Comparison of ENCODE assay signal across 8 cellular contexts in the genomic region with DNA sequence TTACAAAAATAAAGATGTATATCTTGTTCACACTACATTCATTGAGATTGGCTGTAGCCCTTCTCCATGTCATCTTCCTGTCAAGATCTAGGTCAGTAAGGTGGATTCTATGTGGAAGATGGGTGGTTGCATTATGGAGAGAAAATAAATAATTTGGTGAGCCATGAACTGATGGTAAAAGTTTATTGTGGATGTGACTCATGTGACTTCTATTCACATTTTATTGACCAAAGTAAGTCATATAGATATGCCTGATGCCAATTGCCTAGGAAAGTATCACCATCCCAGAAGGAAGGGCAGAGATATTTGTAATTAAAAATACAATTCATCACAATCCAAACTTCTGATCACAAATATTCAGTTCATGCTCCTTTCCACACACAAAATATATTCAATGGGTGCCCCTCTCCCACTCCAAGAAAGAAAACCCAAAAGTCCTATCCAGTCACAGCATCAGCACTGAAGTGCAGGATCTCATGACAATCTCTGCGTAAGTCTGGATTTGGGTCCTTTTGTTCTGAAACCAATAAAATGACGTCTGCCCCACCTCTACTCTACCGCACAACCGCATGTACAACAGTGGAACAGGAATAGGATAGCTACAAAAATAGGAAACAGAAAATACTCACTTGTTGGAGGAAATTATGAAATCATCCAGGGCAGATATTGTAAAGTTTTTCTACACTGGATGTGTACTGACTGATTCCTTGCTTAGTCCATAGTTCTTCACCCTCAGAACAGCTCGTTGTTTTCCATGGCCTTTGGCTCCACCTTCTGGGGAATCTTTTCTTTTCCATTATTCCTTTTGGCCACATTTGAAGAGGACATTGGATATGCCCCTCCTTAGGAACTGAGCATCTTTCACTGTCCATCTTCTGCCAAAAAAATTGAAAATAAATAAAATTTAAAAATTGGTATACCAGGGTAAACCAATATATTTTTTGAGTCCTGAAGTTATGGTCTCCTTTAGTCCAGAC. TPM values are rescaled to one million over a fixed set of nuclear protein-coding genes. Genes with fewer than 3 reads are reported as not detected.
DNase-seq lines count a peak whose midpoint lies in the region; ATAC-seq, FAIRE-seq and TF ChIP-seq lines count a peak whose summit lies in the region.

No MANE protein-coding gene starts in this region.

- H3K4me3 ChIP-seq in H7 (ENCODE audit: insufficient read depth, low read depth, low read length) = no peak overlapping the region
- H3K4me3 ChIP-seq in bronchial epithelial cell (ENCODE audit: low read depth, low read length) = no peak overlapping the region
- no peak overlapping the region for H3K4me3 ChIP-seq in effector memory CD4-positive, alpha-beta T cell (ENCODE audit: insufficient read depth, low read depth, low read length, poor library complexity, severe bottlenecking)

- peak; percentile 57 for DNase-seq in Ammon's horn (ENCODE audit: low spot score)
- peak; percentile 47 for DNase-seq in H7
- DNase-seq in NCI-H526 (lab: John Stamatoyannopoulos, UW) = peak; percentile 25 to 73
- DNase-seq in bronchial epithelial cell (ENCODE audit: low read depth) = peak; percentile 46
- peak; percentile 80 for DNase-seq in left kidney (ENCODE audit: low read depth, low spot score)
- DNase-seq in effector memory CD4-positive, alpha-beta T cell = no peak
- no peak for DNase-seq in stimulated activated CD4-positive, alpha-beta T cell treated with anti-CD3 and anti-CD28 coated beads, Interleukin-12 subunit alpha, Interleukin-12 subunit beta, amount 100 ng/mL, for 4 hours

- no peak for FAIRE-seq in bronchial epithelial cell (lab: Jason Lieb, UNC)

- H3K27ac ChIP-seq in effector memory CD4-positive, alpha-beta T cell (ENCODE audit: insufficient read depth, low read length, poor library complexity, severe bottlenecking) = no peak overlapping the region

- TF ChIP-seq CTCF in bronchial epithelial cell (IDR thresholded peaks at IDR 0.05; ENCODE audit: insufficient read depth, low read length, severe bottlenecking) = peak; percentile 36

- H3K27me3 ChIP-seq in H7 (ENCODE audit: control insufficient read depth, insufficient read depth, low read length) (no peaks in the 10 kb centered on the region), bronchial epithelial cell (ENCODE audit: control insufficient read depth, insufficient read depth, low read length) (peaks cover 2% of the 10 kb centered on the region)
- no peaks in the 10 kb centered on the region for H3K27me3 ChIP-seq in effector memory CD4-positive, alpha-beta T cell (replicated peaks; ENCODE audit: control insufficient read depth, insufficient read depth, low read length, poor library complexity, severe bottlenecking)

- no peak for ATAC-seq in GM21619 (IDR thresholded peaks at IDR 0.05; ENCODE audit: unreplicated experiment)

- H3K9me3 ChIP-seq in effector memory CD4-positive, alpha-beta T cell (ENCODE audit: control insufficient read depth, low read length) = no peaks in the 10 kb centered on the region

- H3K4me1 ChIP-seq in effector memory CD4-positive, alpha-beta T cell (ENCODE audit: control insufficient read depth, insufficient read depth, low read length, poor library complexity, severe bottlenecking) = no peaks in the 10 kb centered on the region

- no peaks in the 10 kb centered on the region for H3K36me3 ChIP-seq in H7 (replicated peaks; ENCODE audit: control insufficient read depth, insufficient read depth, low read length)
- H3K36me3 ChIP-seq in bronchial epithelial cell (ENCODE audit: control insufficient read depth, insufficient read depth, low read length) = no peaks in the 10 kb centered on the region
- no peaks in the 10 kb centered on the region for H3K36me3 ChIP-seq in effector memory CD4-positive, alpha-beta T cell (ENCODE audit: control insufficient read depth, insufficient read depth, low read length)

RNA-seq across cellular contexts. Expression of gene SLC17A3, which starts 16.1 kb away (rescaled TPM):
- not detected in 2 replicates for total RNA-seq in H7 (2014; rRNA removed; shearing (Covaris generic))
- not detected in 2 replicates for total RNA-seq in bronchial epithelial cell

RNA-seq across cellular contexts. Expression of gene SLC17A2, which starts 40.3 kb away (rescaled TPM):
- total RNA-seq in H7 (2014; rRNA removed; shearing (Covaris generic)) = not detected in 2 replicates
- not detected in 2 replicates for total RNA-seq in bronchial epithelial cell

RNA-seq across cellular contexts. Expression of gene SLC17A1, which starts 58.3 kb away (rescaled TPM):
- not detected in 2 replicates for total RNA-seq in H7 (2014; rRNA removed; shearing (Covaris generic))
- not detected in 2 replicates for total RNA-seq in bronchial epithelial cell

Comparison
In these comparisons a context has a peak if more than half of its experiments do, and no peak if none do; other contexts are left out.
1. DNase-seq: peak in Ammon's horn (single experiment), H7 (single experiment), NCI-H526 (2 of 2), bronchial epithelial cell (single experiment) and left kidney (single experiment); none in effector memory CD4-positive, alpha-beta T cell (0 of 3) and stimulated activated CD4-positive, alpha-beta T cell treated with anti-CD3 and anti-CD28 coated beads, Interleukin-12 subunit alpha, Interleukin-12 subunit beta, amount 100 ng/mL, for 4 hours (single experiment).